ENCODE assay signal across 1 cellular context in the genomic region with DNA sequence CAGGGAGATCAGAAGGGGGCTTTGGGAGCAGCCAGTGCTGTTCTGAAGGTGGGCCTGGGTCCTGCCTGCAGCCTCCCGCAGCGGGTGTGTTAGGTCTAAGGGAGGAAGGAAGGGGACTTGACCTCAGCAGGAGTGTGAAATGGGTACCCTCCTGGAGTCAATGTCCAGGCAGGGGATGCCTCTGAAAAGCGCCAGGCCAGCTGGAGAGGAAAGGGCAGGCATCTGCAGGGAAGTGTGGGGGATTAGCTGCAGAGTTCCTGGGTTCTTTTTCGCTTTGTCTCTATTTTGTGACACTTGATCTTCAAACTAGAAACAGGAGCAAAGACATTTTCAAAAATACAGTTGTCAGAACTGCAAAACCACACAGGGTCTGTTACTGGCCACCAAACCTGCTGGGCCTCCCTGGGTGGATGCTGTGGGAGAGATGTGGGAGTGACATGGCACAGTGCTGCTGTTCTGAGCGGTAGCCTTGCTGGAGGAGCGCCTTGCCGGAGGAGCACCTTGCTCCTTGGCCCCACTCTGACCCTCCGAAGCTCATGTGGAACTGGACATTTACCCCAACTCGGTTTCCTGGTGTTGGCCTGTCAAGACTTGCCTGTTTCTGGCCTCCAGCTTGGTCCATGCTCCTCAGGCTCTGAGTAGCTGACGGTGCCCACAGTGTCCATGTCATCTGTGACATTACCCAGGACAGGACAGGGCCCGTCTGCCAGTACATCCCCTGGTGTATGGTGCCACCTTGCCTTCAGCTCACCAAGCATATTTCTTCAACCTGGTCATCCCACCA.
TF ChIP-seq lines count a peak whose summit lies in the region.

No MANE protein-coding gene starts in this region.

TF ChIP-seq in SK-N-SH treated with all-trans-retinoic acid at 6 μM for 48 hours, 23 proteins besides CTCF, POLR2A, EP300 and RAD21 (continued from another document):
- TF ChIP-seq CSDC2 (CRISPR knock-in tag; IDR thresholded peaks at IDR 0.05) (no peak), ZFP3 (CRISPR knock-in tag; IDR thresholded peaks at IDR 0.05) (no peak), GLIS3 (CRISPR knock-in tag; IDR thresholded peaks at IDR 0.05) (no peak), ESRRG (CRISPR knock-in tag; IDR thresholded peaks at IDR 0.05) (no peak), OSR1 (CRISPR knock-in tag; IDR thresholded peaks at IDR 0.05) (no peak), RARB (CRISPR knock-in tag; IDR thresholded peaks at IDR 0.05) (no peak), CSRNP3 (CRISPR knock-in tag; IDR thresholded peaks at IDR 0.05) (no peak), SNAI2 (CRISPR knock-in tag; IDR thresholded peaks at IDR 0.05) (no peak)
- TF ChIP-seq, protein P1, sequence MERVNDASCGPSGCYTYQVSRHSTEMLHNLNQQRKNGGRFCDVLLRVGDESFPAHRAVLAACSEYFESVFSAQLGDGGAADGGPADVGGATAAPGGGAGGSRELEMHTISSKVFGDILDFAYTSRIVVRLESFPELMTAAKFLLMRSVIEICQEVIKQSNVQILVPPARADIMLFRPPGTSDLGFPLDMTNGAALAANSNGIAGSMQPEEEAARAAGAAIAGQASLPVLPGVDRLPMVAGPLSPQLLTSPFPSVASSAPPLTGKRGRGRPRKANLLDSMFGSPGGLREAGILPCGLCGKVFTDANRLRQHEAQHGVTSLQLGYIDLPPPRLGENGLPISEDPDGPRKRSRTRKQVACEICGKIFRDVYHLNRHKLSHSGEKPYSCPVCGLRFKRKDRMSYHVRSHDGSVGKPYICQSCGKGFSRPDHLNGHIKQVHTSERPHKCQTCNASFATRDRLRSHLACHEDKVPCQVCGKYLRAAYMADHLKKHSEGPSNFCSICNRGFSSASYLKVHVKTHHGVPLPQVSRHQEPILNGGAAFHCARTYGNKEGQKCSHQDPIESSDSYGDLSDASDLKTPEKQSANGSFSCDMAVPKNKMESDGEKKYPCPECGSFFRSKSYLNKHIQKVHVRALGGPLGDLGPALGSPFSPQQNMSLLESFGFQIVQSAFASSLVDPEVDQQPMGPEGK (CRISPR knock-in tag; IDR thresholded peaks at IDR 0.05; ENCODE audit: borderline replicate concordance): no peak
